9 cellular contexts compared by ENCODE assay signal in genomic region chr12:79373896-79374499, GRCh38.
DNase-seq lines count a peak whose midpoint lies in the region; ATAC-seq, FAIRE-seq and TF ChIP-seq lines count a peak whose summit lies in the region.
"Had no signal": no experiment of that assay in that cellular context is flagged by ENCODE, and none has a peak within 500 bp of the region (broad histone marks: within the 10 kb centered on the region; RNA-seq: fewer than 3 reads in every experiment).

No MANE protein-coding gene starts in this region.

- H3K27ac ChIP-seq in KMS-11 (no peak overlapping the region), keratinocyte (ENCODE audit: control insufficient read depth, insufficient read depth, low read length) (no peak overlapping the region)

- no peaks in the 10 kb centered on the region for H3K27me3 Mint-ChIP-seq in activated naive CD4-positive, alpha-beta T cell treated with anti-CD3 and anti-CD28 coated beads, Interleukin-2, amount 10 ng/mL, durations not matched to agents 7 days and 5 days
- H3K27me3 Mint-ChIP-seq: stimulated activated naive CD8-positive, alpha-beta T cell treated with anti-CD3 and anti-CD28 coated beads, Interleukin-15, Interleukin-2, amounts not matched to agents 100 ng/mL and 50 ng/mL, for 24 hours had no signal

- dilution Hi-C loops in keratinocyte (cut with MboI; ENCODE audit: extremely low pct_ligation_motif_present, low sequenced_read_pairs) = no loop called here

- H3K4me1 Mint-ChIP-seq in activated naive CD4-positive, alpha-beta T cell treated with anti-CD3 and anti-CD28 coated beads, Interleukin-2, amount 10 ng/mL, durations not matched to agents 7 days and 5 days = no peaks in the 10 kb centered on the region

- H3K36me3 Mint-ChIP-seq in activated naive CD4-positive, alpha-beta T cell treated with anti-CD3 and anti-CD28 coated beads, Interleukin-2, amount 10 ng/mL, durations not matched to agents 7 days and 5 days = no peaks in the 10 kb centered on the region

- no peaks in the 10 kb centered on the region for H4K20me1 ChIP-seq in KMS-11 (ENCODE audit: insufficient read depth)
- H4K20me1 ChIP-seq in keratinocyte (ENCODE audit: control insufficient read depth, extremely low read depth, insufficient read depth, low read length) = no peaks in the 10 kb centered on the region

- no peaks in the 10 kb centered on the region for H3K9me1 ChIP-seq in keratinocyte (ENCODE audit: control insufficient read depth, extremely low read depth, insufficient read depth, low read length)

- H3K4me1 ChIP-seq in KMS-11 (ENCODE audit: low read depth, poor library complexity, severe bottlenecking) = no peaks in the 10 kb centered on the region
- H3K4me1 ChIP-seq in keratinocyte (ENCODE audit: control insufficient read depth, extremely low read depth, insufficient read depth, low read length) = peaks cover 3% of the 10 kb centered on the region

- H3K9ac ChIP-seq in KMS-11 = no peak overlapping the region
- no peak overlapping the region for H3K9ac ChIP-seq in keratinocyte (ENCODE audit: control insufficient read depth, extremely low read depth, insufficient read depth, low read length)

- H3K79me2 ChIP-seq in KMS-11 (ENCODE audit: insufficient read depth, low read depth) (no peaks in the 10 kb centered on the region), keratinocyte (ENCODE audit: control insufficient read depth, insufficient read depth, low read length) (no peaks in the 10 kb centered on the region)

- H3K36me3 ChIP-seq in KMS-11 (ENCODE audit: insufficient read depth) = no peaks in the 10 kb centered on the region
- H3K36me3 ChIP-seq in keratinocyte (ENCODE audit: control insufficient read depth in 2 of 2, extremely low read depth in 1 of 2, insufficient read depth in 2 of 2, low read length in 2 of 2) = no peaks in the 10 kb centered on the region

- no peak overlapping the region for H3K4me2 ChIP-seq in KMS-11
- no peak overlapping the region for H3K4me2 ChIP-seq in keratinocyte (ENCODE audit: control insufficient read depth, extremely low read depth, insufficient read depth, low read depth, low read length)

- H3K27ac Mint-ChIP-seq in activated naive CD4-positive, alpha-beta T cell treated with anti-CD3 and anti-CD28 coated beads, Interleukin-2, amount 10 ng/mL, durations not matched to agents 7 days and 5 days = no peak overlapping the region
- H3K27ac Mint-ChIP-seq: stimulated activated naive CD8-positive, alpha-beta T cell treated with anti-CD3 and anti-CD28 coated beads, Interleukin-15, Interleukin-2, amounts not matched to agents 100 ng/mL and 50 ng/mL, for 24 hours had no signal

- H3K4me3 Mint-ChIP-seq in activated naive CD4-positive, alpha-beta T cell treated with anti-CD3 and anti-CD28 coated beads, Interleukin-2, amount 10 ng/mL, durations not matched to agents 7 days and 5 days = no peak overlapping the region
- H3K4me3 Mint-ChIP-seq: stimulated activated naive CD8-positive, alpha-beta T cell treated with anti-CD3 and anti-CD28 coated beads, Interleukin-15, Interleukin-2, amounts not matched to agents 100 ng/mL and 50 ng/mL, for 24 hours had no signal

- H2AFZ ChIP-seq in KMS-11 (ENCODE audit: low read depth) = no peak overlapping the region
- H2AFZ ChIP-seq in keratinocyte (ENCODE audit: control insufficient read depth, low read length) = no peak overlapping the region

- CTCF ChIA-PET in activated naive CD4-positive, alpha-beta T cell treated with anti-CD3 and anti-CD28 coated beads, Interleukin-2, amount 10 ng/mL, durations not matched to agents 7 days and 5 days (lab: Charles Lee) = no interaction called here

- peak; percentile 85 for ATAC-seq in GM21529 (IDR thresholded peaks at IDR 0.05; ENCODE audit: unreplicated experiment)

- FAIRE-seq in keratinocyte (lab: Jason Lieb, UNC) = no peak
- no peak for FAIRE-seq in frontal cortex (lab: Jason Lieb, UNC)

- H3K9me3 Mint-ChIP-seq in activated naive CD4-positive, alpha-beta T cell treated with anti-CD3 and anti-CD28 coated beads, Interleukin-2, amount 10 ng/mL, durations not matched to agents 7 days and 5 days = no peaks in the 10 kb centered on the region
- H3K9me3 Mint-ChIP-seq: stimulated activated naive CD8-positive, alpha-beta T cell treated with anti-CD3 and anti-CD28 coated beads, Interleukin-15, Interleukin-2, amounts not matched to agents 100 ng/mL and 50 ng/mL, for 24 hours had no signal

- no peaks in the 10 kb centered on the region for H3K27me3 ChIP-seq in KMS-11 (ENCODE audit: insufficient read depth, low read depth)
- no peaks in the 10 kb centered on the region for H3K27me3 ChIP-seq in keratinocyte (ENCODE audit: control insufficient read depth, extremely low read depth, insufficient read depth, low read length)

- peak; percentile 23 for DNase-seq in activated naive CD4-positive, alpha-beta T cell treated with anti-CD3 and anti-CD28 coated beads, Interleukin-2, amount 10 ng/mL, durations not matched to agents 7 days and 5 days
- no peak for DNase-seq in activated naive CD4-positive, alpha-beta T cell treated with Interleukin-2 at 50 U/mL for 16 hours
- DNase-seq in keratinocyte (ENCODE audit: low read depth, low spot score) (no peak), frontal cortex (ENCODE audit: low spot score in 2 of 2) (no peak)
- DNase-seq in NK-92 treated with Interleukin-12 subunit alpha and Interleukin-12 subunit beta, amount 100 ng/mL, for 24 hours (lab: John Stamatoyannopoulos, UW) = no peak

- H3K9me3 ChIP-seq in keratinocyte (ENCODE audit: control insufficient read depth, low read depth, low read length) = no peaks in the 10 kb centered on the region

- TF ChIP-seq CTCF in KMS-11 (conservative IDR thresholded peaks at IDR 0.05; ENCODE audit: low read depth, low read length) (peak; percentile 99), WI38 (IDR thresholded peaks at IDR 0.05; ENCODE audit: low read depth, low read length) (peak; percentile 80), keratinocyte (optimal IDR thresholded peaks at IDR 0.05 in 1 of 3, IDR thresholded peaks at IDR 0.05 in 1 of 3, conservative IDR thresholded peaks at IDR 0.05 in 1 of 3; ENCODE audit: extremely low read depth in 1 of 3, insufficient read depth in 2 of 3, low read length in 3 of 3) (peak; percentile 79 to 81 (median 79))

- H3K4me3 ChIP-seq in KMS-11 (IDR thresholded peaks at IDR 0.05; ENCODE audit: insufficient read depth, low read depth, low read length) (no peak overlapping the region), WI38 (ENCODE audit: low read depth, low read length) (no peak overlapping the region), keratinocyte (ENCODE audit: control insufficient read depth in 2 of 3, extremely low read depth in 1 of 3, insufficient read depth in 2 of 3, low read depth in 1 of 3, low read length in 3 of 3) (no peak overlapping the region)
